Comparison of ENCODE assay signal across 17 cellular contexts in the genomic region with DNA sequence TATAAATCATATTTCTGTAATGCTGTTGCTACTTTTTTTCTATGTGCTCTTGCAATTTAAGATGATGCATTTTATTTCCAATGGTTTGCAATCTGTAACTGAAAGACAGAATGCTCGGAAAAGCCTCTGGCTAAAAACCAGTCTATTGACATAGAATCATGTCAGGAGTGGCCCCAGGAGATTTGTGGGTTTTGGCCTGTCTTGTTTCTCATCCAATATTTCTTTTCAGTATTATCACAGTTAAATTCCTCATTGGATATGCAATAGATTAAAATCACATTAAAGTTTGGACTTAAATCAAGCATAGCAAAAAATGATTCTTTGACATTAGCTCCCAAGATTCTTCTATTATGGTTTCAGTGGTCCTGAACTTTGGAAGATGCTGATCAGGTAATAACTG. TPM values are rescaled to one million over a fixed set of nuclear protein-coding genes. Genes with fewer than 3 reads are reported as not detected.
DNase-seq lines count a peak whose midpoint lies in the region; ATAC-seq and TF ChIP-seq lines count a peak whose summit lies in the region.
"Had no signal": no experiment of that assay in that cellular context is flagged by ENCODE, and none has a peak within 500 bp of the region (broad histone marks: within the 10 kb centered on the region; RNA-seq: fewer than 3 reads in every experiment).

No MANE protein-coding gene starts in this region.

- POLR2A ChIA-PET in RWPE1 (lab: Yijun Ruan, JAX; ENCODE audit: low non-redundant PET), result no interaction called here

- H3K27me3 ChIP-seq in fibroblast of lung (ENCODE audit: control insufficient read depth, insufficient read depth, low read length), result no peaks in the 10 kb centered on the region
- no peaks in the 10 kb centered on the region for H3K27me3 ChIP-seq in skeletal muscle satellite cell (ENCODE audit: control insufficient read depth, insufficient read depth, low read length)
- H3K27me3 ChIP-seq: thyroid gland had no signal

- no peak for ATAC-seq in T-helper 17 cell

- H3K9me3 ChIP-seq in SK-N-MC (ENCODE audit: low read depth, low read length), result no peaks in the 10 kb centered on the region
- no peaks in the 10 kb centered on the region for H3K9me3 ChIP-seq in fibroblast of lung (ENCODE audit: control insufficient read depth, insufficient read depth, low read depth, low read length)
- no peaks in the 10 kb centered on the region for H3K9me3 ChIP-seq in skeletal muscle satellite cell (replicated peaks; ENCODE audit: low read length)
- no peaks in the 10 kb centered on the region for H3K9me3 ChIP-seq in T-helper 17 cell (ENCODE audit: control insufficient read depth, low read length, poor library complexity, severe bottlenecking)
- H3K9me3 ChIP-seq: thyroid gland had no signal

- H4K20me1 ChIP-seq in fibroblast of lung (ENCODE audit: control insufficient read depth, extremely low read depth, insufficient read depth, low read length), result no peaks in the 10 kb centered on the region

- H3K9ac ChIP-seq in SK-N-MC (ENCODE audit: insufficient read length) (no peak overlapping the region), fibroblast of lung (ENCODE audit: insufficient read depth, low read length) (no peak overlapping the region), skeletal muscle satellite cell (ENCODE audit: low read depth, low read length) (peak overlapping the region; percentile 5)

- no peaks in the 10 kb centered on the region for H3K27me3 Mint-ChIP-seq in T-helper 17 cell

- no peak overlapping the region for H2AFZ ChIP-seq in fibroblast of lung (ENCODE audit: low read length)
- H2AFZ ChIP-seq: PC-9 had no signal

- H3K4me3 ChIP-seq in SK-N-MC (peak overlapping the region; percentile 36), fibroblast of lung (replicated peaks in 1 of 4; ENCODE audit: control extremely low read depth in 1 of 4, insufficient read depth in 1 of 4, low read depth in 3 of 4, low read length in 4 of 4) (no peak overlapping the region), skeletal muscle satellite cell (ENCODE audit: low read length) (no peak overlapping the region)
- H3K4me3 ChIP-seq: PC-9, thyroid gland had no signal

- CTCF ChIA-PET in RWPE1 (lab: Yijun Ruan, JAX), result no interaction called here

- no peaks in the 10 kb centered on the region for H3K36me3 Mint-ChIP-seq in T-helper 17 cell (ENCODE audit: low read depth)

- TF ChIP-seq CTCF in fibroblast of lung (conservative IDR thresholded peaks at IDR 0.05 in 1 of 2, IDR thresholded peaks at IDR 0.05 in 1 of 2; ENCODE audit: low read depth in 1 of 2, low read length in 2 of 2) (no peak), RWPE1 (conservative IDR thresholded peaks at IDR 0.05; ENCODE audit: low read depth) (no peak)

- H3K4me3 Mint-ChIP-seq in T-helper 17 cell, result no peak overlapping the region

- H3K4me2 ChIP-seq in fibroblast of lung (ENCODE audit: extremely low read depth, insufficient read depth, low read length), result no peak overlapping the region
- H3K4me2 ChIP-seq in skeletal muscle satellite cell (ENCODE audit: low read length), result no peak overlapping the region
- H3K4me2 ChIP-seq: PC-9 had no signal

- H3K4me1 Mint-ChIP-seq in T-helper 17 cell, result peaks cover 7% of the 10 kb centered on the region

- no peak overlapping the region for H3K27ac Mint-ChIP-seq in T-helper 17 cell

- H3K36me3 ChIP-seq in SK-N-MC (ENCODE audit: insufficient read depth, low read length) (no peaks in the 10 kb centered on the region), fibroblast of lung (ENCODE audit: control insufficient read depth, insufficient read depth, low read length) (no peaks in the 10 kb centered on the region), skeletal muscle satellite cell (ENCODE audit: insufficient read depth, low read length) (no peaks in the 10 kb centered on the region)
- H3K36me3 ChIP-seq: thyroid gland had no signal

- H3K79me2 ChIP-seq in fibroblast of lung (ENCODE audit: control insufficient read depth, insufficient read depth, low read length), result peaks cover 7% of the 10 kb centered on the region

- peaks cover 33% of the 10 kb centered on the region for H3K4me1 ChIP-seq in fibroblast of lung (ENCODE audit: control insufficient read depth, extremely low read depth, insufficient read depth, low read length)
- peaks cover 58% of the 10 kb centered on the region for H3K4me1 ChIP-seq in skeletal muscle satellite cell (ENCODE audit: control insufficient read depth, insufficient read depth, low read length)

- DNase-seq in GM03348 (ENCODE audit: low spot score) (peak; percentile 35), SK-N-MC (ENCODE audit: low read depth, low spot score) (no peak), fibroblast of lung (ENCODE audit: low read depth in 2 of 2) (peak; percentile 76 to 81), amygdala (lab: John Stamatoyannopoulos, UW) (no peak), RWPE1 (ENCODE audit: low spot score) (no peak), T-helper 17 cell (no peak), NCI-H2029 treated with DMSO at 0.1 percent for 48 hours (lab: John Stamatoyannopoulos, UW) (no peak)
- DNase-seq: activated CD4-positive, alpha-beta T cell treated with anti-CD3 and anti-CD28 coated beads for 48 hours; activated T-cell treated with anti-CD3 and anti-CD28 coated beads, Interleukin-2, amount 50 U/mL, for 1 hour; midbrain; NCI-H1105 treated with DMSO at 0.1 percent for 48 hours; NCI-H446; occipital lobe; PC-9; stimulated activated CD4-positive, alpha-beta T cell treated with anti-CD3 and anti-CD28 coated beads, Interleukin-12 subunit alpha, Interleukin-12 subunit beta, amount 100 ng/mL, for 4 hours had no signal

- H3K27ac ChIP-seq in SK-N-MC, result peak overlapping the region; percentile 47
- peak overlapping the region; percentile 49 for H3K27ac ChIP-seq in fibroblast of lung (ENCODE audit: insufficient read depth, low read length)
- H3K27ac ChIP-seq in RWPE1, result no peak overlapping the region
- H3K27ac ChIP-seq: PC-9 had no signal

RNA-seq across cellular contexts. Expression of a gene that starts 19.1 kb away (rescaled TPM):
- total RNA-seq in fibroblast of lung (883 and 1,357 TPM in 2 replicates), T-helper 17 cell (100 to 1,000 TPM; 124 to 173 TPM)
- 644 and 940 TPM in 2 replicates for polyA plus RNA-seq in fibroblast of lung
- 373 and 531 TPM in 2 replicates for polyA plus RNA-seq in fibroblast of lung (2012)
- polyA minus RNA-seq in fibroblast of lung (ENCODE audit: low replicate concordance), result 337 and 510 TPM in 2 replicates
- 329 and 451 TPM in 2 replicates for total RNA-seq in skeletal muscle satellite cell (2012; rRNA removed)

Comparison
In these comparisons a context has a peak if more than half of its experiments do, and no peak if none do; other contexts are left out.
1. DNase-seq: peak in GM03348 (single experiment) and fibroblast of lung (2 of 2); none in SK-N-MC (single experiment), amygdala (0 of 56), RWPE1 (single experiment), T-helper 17 cell (0 of 3) and NCI-H2029 treated with DMSO at 0.1 percent for 48 hours (single experiment).